ENCODE assay signal across 1 cellular context in the genomic region with DNA sequence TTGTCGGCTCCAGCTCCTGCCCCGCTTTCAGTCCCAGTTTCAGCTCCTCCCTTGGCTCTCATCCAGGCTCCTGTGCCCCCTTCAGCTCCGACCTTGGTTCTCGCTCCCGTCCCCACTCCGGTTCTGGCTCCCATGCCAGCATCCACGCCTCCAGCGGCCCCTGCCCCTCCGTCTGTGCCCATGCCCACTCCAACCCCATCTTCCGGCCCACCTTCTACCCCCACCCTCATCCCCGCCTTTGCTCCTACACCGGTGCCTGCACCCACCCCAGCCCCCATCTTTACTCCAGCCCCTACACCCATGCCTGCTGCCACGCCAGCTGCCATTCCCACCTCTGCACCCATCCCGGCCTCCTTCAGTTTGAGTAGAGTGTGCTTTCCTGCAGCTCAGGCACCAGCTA.
TF ChIP-seq lines count a peak whose summit lies in the region.

No MANE protein-coding gene starts in this region.

TF ChIP-seq in HEK293, 187 proteins besides CTCF, POLR2A, EP300 and RAD21:
- TF ChIP-seq EGR2 (tag by site-specific recombination; IDR thresholded peaks at IDR 0.05; ENCODE audit: low read depth) (peak; percentile 32; the same call in 1 of the 2 replicates), ZNF302 (tag by site-specific recombination; IDR thresholded peaks at IDR 0.05; ENCODE audit: low read depth) (no peak), ZNF792 (tag by site-specific recombination; IDR thresholded peaks at IDR 0.05) (no peak)
